ENCODE assay signal across 1 cellular context in genomic region chr17:40498281-40499084, GRCh38.
TF ChIP-seq lines count a peak whose summit lies in the region.

No MANE protein-coding gene starts in this region.

TF ChIP-seq in WTC11, 78 proteins besides CTCF, POLR2A, EP300 and RAD21 (continued from another document):
- TF ChIP-seq ATF6 (CRISPR knock-in tag; IDR thresholded peaks at IDR 0.05) = no peak
- no peak for TF ChIP-seq ZNF281 (CRISPR knock-in tag; IDR thresholded peaks at IDR 0.05)
- no peak for TF ChIP-seq FOXK1 (CRISPR knock-in tag; IDR thresholded peaks at IDR 0.05)
- no peak for TF ChIP-seq IRF2 (CRISPR knock-in tag; IDR thresholded peaks at IDR 0.05; ENCODE audit: borderline replicate concordance, low read depth)
- no peak for TF ChIP-seq SOX15 (CRISPR knock-in tag; IDR thresholded peaks at IDR 0.05)
- no peak for TF ChIP-seq FOXP4 (CRISPR knock-in tag; IDR thresholded peaks at IDR 0.05)
- TF ChIP-seq CBFB (CRISPR knock-in tag; IDR thresholded peaks at IDR 0.05; ENCODE audit: low read depth) = no peak
